ENCODE assay signal across 8 cellular contexts in genomic region chr16:1050921-1051320, GRCh38. TPM values are rescaled to one million over a fixed set of nuclear protein-coding genes. Genes with fewer than 3 reads are reported as not detected.
"Had no signal": no experiment of that assay in that cellular context is flagged by ENCODE, and none has a peak within 500 bp of the region (broad histone marks: within the 10 kb centered on the region; RNA-seq: fewer than 3 reads in every experiment).

No MANE protein-coding gene starts in this region.

- DNase-seq: IMR-90, KBM-7, KG1 had no signal

- H3K4me3 Mint-ChIP-seq: IgD-negative memory B cell had no signal

- H3K36me3 Mint-ChIP-seq: IgD-negative memory B cell had no signal

- H3K4me1 Mint-ChIP-seq: IgD-negative memory B cell had no signal

- ATAC-seq: HepG2, K562 had no signal

- H3K27ac Mint-ChIP-seq: IgD-negative memory B cell had no signal

- H3K9me3 Mint-ChIP-seq: IgD-negative memory B cell had no signal

- H3K4me3 ChIP-seq: K562 had no signal

- H3K27ac ChIP-seq: HL-60 had no signal

RNA-seq across cellular contexts. Expression of gene SSTR5, which starts 21.6 kb away (rescaled TPM):
- total RNA-seq: HT1080, IMR-90, K562 had no signal
- polyA plus RNA-seq: IgD-negative memory B cell, IMR-90, K562 had no signal

RNA-seq across cellular contexts. Expression of gene C1QTNF8, which starts 45.1 kb away (rescaled TPM):
- total RNA-seq: HT1080, IMR-90, K562 had no signal
- polyA plus RNA-seq: HepG2, IgD-negative memory B cell, IMR-90, K562 had no signal
